In the genomic region with DNA sequence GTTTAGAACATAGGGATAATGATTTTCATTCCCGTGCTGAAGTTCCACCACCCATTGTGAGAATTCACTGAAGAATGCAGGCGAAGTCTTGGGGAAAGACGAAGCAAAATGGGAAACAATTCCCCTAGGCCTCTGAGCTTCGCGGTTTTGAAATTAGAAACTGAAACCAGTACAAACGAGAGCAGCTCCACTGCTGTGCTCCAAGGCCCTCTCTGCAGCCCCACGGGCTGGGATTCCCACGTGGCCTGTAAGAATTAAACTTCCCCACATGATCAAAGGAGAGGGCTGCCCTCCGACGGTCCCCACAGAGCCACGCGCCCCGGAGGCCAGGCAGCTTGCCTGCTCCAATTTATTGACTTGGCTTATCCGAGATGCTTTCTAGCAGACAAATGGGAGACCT, we compare ENCODE assay signal across 8 cellular contexts.
DNase-seq lines count a peak whose midpoint lies in the region; ATAC-seq and TF ChIP-seq lines count a peak whose summit lies in the region.

No MANE protein-coding gene starts in this region.

- H3K27me3 ChIP-seq in SJCRH30: no peaks in the 10 kb centered on the region
- no peaks in the 10 kb centered on the region for H3K27me3 ChIP-seq in CD8-positive, alpha-beta memory T cell (ENCODE audit: insufficient read depth, low read length, poor library complexity, severe bottlenecking)

- peaks cover 9% of the 10 kb centered on the region for H3K36me3 ChIP-seq in SJCRH30
- no peaks in the 10 kb centered on the region for H3K36me3 ChIP-seq in CD8-positive, alpha-beta memory T cell (ENCODE audit: insufficient read depth, low read length)

- DNase-seq in GM19238 (ENCODE audit: insufficient read length, low spot score): peak; percentile 12
- DNase-seq in SJCRH30: peak; percentile 88 to 91
- peak; percentile 72 for DNase-seq in glutamatergic neuron
- peak; percentile 67 for DNase-seq in skeletal muscle cell (ENCODE audit: low read depth)
- no peak for DNase-seq in activated CD8-positive, alpha-beta memory T cell treated with anti-CD3 and anti-CD28 coated beads, Interleukin-2, amount 50 U/mL, for 4 hours
- no peak for DNase-seq in CD8-positive, alpha-beta memory T cell

- H3K9me3 Mint-ChIP-seq in glutamatergic neuron (ENCODE audit: unreplicated experiment): no peaks in the 10 kb centered on the region
- peaks cover 0 to 2% (median 0%) of the 10 kb centered on the region in 5 donors for H3K9me3 Mint-ChIP-seq in CD8-positive, alpha-beta memory T cell

- no peaks in the 10 kb centered on the region for H3K9me3 ChIP-seq in SJCRH30 (replicated peaks)
- H3K9me3 ChIP-seq in CD8-positive, alpha-beta memory T cell (ENCODE audit: low read length): no peaks in the 10 kb centered on the region

- CTCF ChIA-PET in CD8-positive, alpha-beta memory T cell (lab: Charles Lee): no interaction called here

- POLR2A ChIA-PET in CD8-positive, alpha-beta memory T cell (lab: Charles Lee): no interaction called here

- TF ChIP-seq CTCF in glutamatergic neuron (IDR thresholded peaks at IDR 0.05; ENCODE audit: partially characterized antibody, unreplicated experiment): no peak

- peak overlapping the region; percentile 9 for H3K4me3 Mint-ChIP-seq in glutamatergic neuron (ENCODE audit: unreplicated experiment)
- no peak overlapping the region for H3K4me3 Mint-ChIP-seq in CD8-positive, alpha-beta memory T cell

- no peak overlapping the region for H3K27ac Mint-ChIP-seq in glutamatergic neuron (ENCODE audit: unreplicated experiment)
- no peak overlapping the region for H3K27ac Mint-ChIP-seq in CD8-positive, alpha-beta memory T cell

- no peaks in the 10 kb centered on the region for H3K36me3 Mint-ChIP-seq in glutamatergic neuron (ENCODE audit: unreplicated experiment)
- H3K36me3 Mint-ChIP-seq in CD8-positive, alpha-beta memory T cell: no peaks in the 10 kb centered on the region

- ATAC-seq in HG03039 (IDR thresholded peaks at IDR 0.05; ENCODE audit: unreplicated experiment) (no peak), HG02884 (IDR thresholded peaks at IDR 0.05; ENCODE audit: unreplicated experiment) (no peak)

- peaks cover 27% of the 10 kb centered on the region for H3K4me1 ChIP-seq in SJCRH30
- H3K4me1 ChIP-seq in CD8-positive, alpha-beta memory T cell (ENCODE audit: insufficient read depth, low read length): no peaks in the 10 kb centered on the region

- peaks cover 9% of the 10 kb centered on the region for H3K4me1 Mint-ChIP-seq in glutamatergic neuron (ENCODE audit: low read depth, unreplicated experiment)
- H3K4me1 Mint-ChIP-seq in CD8-positive, alpha-beta memory T cell: peaks cover 0 to 13% (median 0%) of the 10 kb centered on the region in 3 donors

- H3K4me3 ChIP-seq in SJCRH30 (peak overlapping the region; percentile 43), skeletal muscle cell (ENCODE audit: low read depth, low read length) (no peak overlapping the region)
- no peak overlapping the region for H3K4me3 ChIP-seq in CD8-positive, alpha-beta memory T cell (ENCODE audit: low read length)

- peak overlapping the region; percentile 82 for H3K27ac ChIP-seq in SJCRH30
- no peak overlapping the region for H3K27ac ChIP-seq in CD8-positive, alpha-beta memory T cell (ENCODE audit: low read depth, low read length)

- peaks cover 3% of the 10 kb centered on the region for H3K27me3 Mint-ChIP-seq in glutamatergic neuron (ENCODE audit: unreplicated experiment)
- H3K27me3 Mint-ChIP-seq in CD8-positive, alpha-beta memory T cell: peaks cover 0 to 3% of the 10 kb centered on the region in 2 donors

Comparison
In these comparisons a context has a peak if more than half of its experiments do, and no peak if none do; other contexts are left out.
1. DNase-seq: peak in GM19238 (single experiment), SJCRH30 (2 of 2), glutamatergic neuron (single experiment) and skeletal muscle cell (single experiment); none in activated CD8-positive, alpha-beta memory T cell treated with anti-CD3 and anti-CD28 coated beads, Interleukin-2, amount 50 U/mL, for 4 hours (single experiment) and CD8-positive, alpha-beta memory T cell (0 of 5).